In the genomic region with DNA sequence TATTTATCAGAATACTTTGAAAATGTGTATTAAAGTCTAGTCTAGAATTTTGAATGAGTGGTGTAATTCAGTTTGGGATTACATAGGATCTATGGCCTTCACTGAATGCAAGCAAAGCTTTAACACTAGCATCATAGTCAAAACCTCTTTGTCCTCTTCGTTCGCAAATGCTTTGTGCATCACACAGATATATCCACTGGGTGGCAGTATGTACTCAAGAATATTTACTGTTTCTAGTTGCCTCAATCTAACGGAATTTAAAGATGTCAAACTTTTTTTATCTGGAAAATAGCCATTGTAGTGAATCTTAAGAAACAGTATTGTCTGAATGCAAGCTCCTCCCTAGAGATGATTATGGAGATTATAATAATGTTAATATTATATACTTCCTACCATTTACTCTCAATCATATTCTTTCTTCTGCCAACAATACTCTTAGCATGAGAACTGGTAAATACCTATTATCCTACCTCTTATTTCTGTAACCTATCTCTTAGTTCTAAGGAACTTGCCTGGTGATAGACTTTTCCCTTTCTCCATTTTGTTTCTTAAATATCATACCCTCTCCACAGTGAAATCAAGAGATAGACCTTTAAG, we compare ENCODE assay signal across 8 cellular contexts. TPM values are rescaled to one million over a fixed set of nuclear protein-coding genes. Genes with fewer than 3 reads are reported as not detected.
A peak's percentile ranks its signal among the peaks of the same experiment; 100 is the strongest.
DNase-seq lines count a peak whose midpoint lies in the region; ATAC-seq and FAIRE-seq lines count a peak whose summit lies in the region.

No MANE protein-coding gene starts in this region.

- no peak overlapping the region for H3K27ac Mint-ChIP-seq in effector memory CD8-positive, alpha-beta T cell

- ATAC-seq in effector memory CD8-positive, alpha-beta T cell (replicated peaks), result peak; percentile 80
- ATAC-seq in aorta (ENCODE audit: low FRiP score), result peak; percentile 85
- ATAC-seq in GM21723 (IDR thresholded peaks at IDR 0.05; ENCODE audit: unreplicated experiment), result no peak

- intact Hi-C loops in aorta (cut with DNase I), result loop anchor here (2.0 to 10.0 kb wide), 5 partner anchors 142 to 1069 kb away; no protein-coding TSS in a partner anchor

- H3K36me3 ChIP-seq in aorta (ENCODE audit: control insufficient read depth in 1 of 2, insufficient read depth in 2 of 2, low read length in 1 of 2), result no peaks in the 10 kb centered on the region

- H3K9me3 ChIP-seq in aorta (ENCODE audit: control insufficient read depth, low read length), result no peaks in the 10 kb centered on the region

- no peaks in the 10 kb centered on the region for H3K9me3 Mint-ChIP-seq in effector memory CD8-positive, alpha-beta T cell

- 0% methylated on average over 3 of the region's 3 CpGs for WGBS in aorta, 2 donors

- DNase-seq in GDM1 (lab: John Stamatoyannopoulos, UW) (peak; percentile 53), NAMALWA (ENCODE audit: low spot score) (peak; percentile 79), SKM-1 treated with dmso at 0.1 percent for 144 hours (lab: John Stamatoyannopoulos, UW; ENCODE audit: unreplicated experiment) (peak; percentile 48), lung microvascular endothelial cell (ENCODE audit: low read depth in 2 of 2) (peak; percentile 72 to 79), aorta (no peak)
- peak; percentile 39 to 44 (median 42) for DNase-seq in effector memory CD8-positive, alpha-beta T cell

- peaks cover 25 to 43% of the 10 kb centered on the region in 2 donors for H3K27me3 Mint-ChIP-seq in effector memory CD8-positive, alpha-beta T cell

- H3K4me3 Mint-ChIP-seq in effector memory CD8-positive, alpha-beta T cell, result no peak overlapping the region

- H3K4me1 Mint-ChIP-seq in effector memory CD8-positive, alpha-beta T cell (ENCODE audit: low read depth in 2 of 2), result no peaks in the 10 kb centered on the region

- H3K27ac ChIP-seq in aorta (ENCODE audit: low read depth in 1 of 2, low read length in 2 of 2), result no peak overlapping the region

- peak; percentile 96 for FAIRE-seq in A204.1 (lab: Jason Lieb, UNC)

- no peaks in the 10 kb centered on the region for H3K36me3 Mint-ChIP-seq in effector memory CD8-positive, alpha-beta T cell (ENCODE audit: insufficient read depth)

- H3K27me3 ChIP-seq in aorta (ENCODE audit: control insufficient read depth in 1 of 2, insufficient read depth in 2 of 2, low read length in 1 of 2), result no peaks in the 10 kb centered on the region

- no peak overlapping the region for H3K4me3 ChIP-seq in aorta (ENCODE audit: low read length in 2 of 2)

- peaks cover 0 to 2% of the 10 kb centered on the region in 2 donors for H3K4me1 ChIP-seq in aorta (ENCODE audit: control insufficient read depth in 1 of 2, insufficient read depth in 2 of 2, low read length in 2 of 2)

RNA-seq across cellular contexts. Expression of gene LACC1, which starts 25.8 kb away (rescaled TPM):
- total RNA-seq in lung microvascular endothelial cell, result 5.8 and 8.9 TPM in 2 replicates
- total RNA-seq in aorta, result 1 to 10 TPM; 8.2 to 9.4 TPM
- polyA plus RNA-seq in aorta, result 10 to 100 TPM in 1 of 2 donors, 1 to 10 TPM in 1; 5.3 to 12.3 TPM

RNA-seq across cellular contexts. Expression of gene CCDC122, which starts 26.0 kb away (rescaled TPM):
- total RNA-seq in lung microvascular endothelial cell (2.4 and 3.1 TPM in 2 replicates), aorta (1 to 10 TPM; 6.4 to 8.6 TPM)
- 1 to 10 TPM; 3.1 to 3.4 TPM for polyA plus RNA-seq in aorta

Comparison
In these comparisons a context has a peak if more than half of its experiments do, and no peak if none do; other contexts are left out.
1. DNase-seq: peak in GDM1 (single experiment), NAMALWA (single experiment), SKM-1 treated with dmso at 0.1 percent for 144 hours (single experiment), effector memory CD8-positive, alpha-beta T cell (3 of 3) and lung microvascular endothelial cell (2 of 2); none in aorta (0 of 2).